33 cellular contexts compared by ENCODE assay signal in the genomic region with DNA sequence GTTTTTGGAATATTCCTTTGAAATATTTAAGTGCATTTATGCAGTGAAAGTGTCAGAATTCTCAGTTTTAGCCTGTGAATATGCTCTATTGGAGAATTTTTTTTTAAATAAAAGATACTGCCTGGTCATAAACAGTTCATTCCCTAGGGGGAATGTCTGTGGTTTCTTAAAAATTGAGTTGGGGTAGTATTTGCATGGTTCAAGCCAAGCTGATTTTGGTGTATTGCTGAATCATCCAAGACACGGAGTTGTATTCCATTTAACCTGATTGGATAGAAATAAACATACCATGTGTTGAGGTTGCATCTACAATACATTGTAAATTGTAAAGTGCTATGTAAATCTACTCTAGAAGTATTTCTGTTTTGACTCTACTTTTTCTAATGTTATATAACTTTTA.
"Had no signal": no experiment of that assay in that cellular context is flagged by ENCODE, and none has a peak within 500 bp of the region (broad histone marks: within the 10 kb centered on the region; RNA-seq: fewer than 3 reads in every experiment).

No MANE protein-coding gene starts in this region.

- H3K36me3 ChIP-seq: MG63 had no signal

- H3K4me3 ChIP-seq: MG63, PC-9 had no signal

- ATAC-seq: activated CD8-positive, alpha-beta memory T cell treated with anti-CD3 and anti-CD28 coated beads, Interleukin-2, amount 10 ng/mL, durations not matched to agents 7 days and 5 days; activated naive CD8-positive, alpha-beta T cell treated with anti-CD3 and anti-CD28 coated beads, Interleukin-2, amount 50 U/mL, for 24 hours; Right ventricle myocardium inferior had no signal

- H2AFZ ChIP-seq: PC-9 had no signal

- H3K9me3 ChIP-seq: MG63 had no signal

- H3K27me3 ChIP-seq: MG63 had no signal

- DNase-seq: activated B cell treated with CpG ODN at 0.5 μM for 24 hours; activated CD4-positive, alpha-beta memory T cell treated with anti-CD3 and anti-CD28 coated beads, Interleukin-2, amount 10 ng/mL, durations not matched to agents 7 days and 5 days; activated CD4-positive, alpha-beta T cell treated with anti-CD3 and anti-CD28 coated beads for 48 hours; activated CD4-positive, CD25-positive, alpha-beta regulatory T cell treated with anti-CD3 and anti-CD28 coated beads, Interleukin-2, amount 50 U/mL, for 72 hours; activated CD8-positive, alpha-beta memory T cell treated with anti-CD3 and anti-CD28 coated beads for 24 hours; activated CD8-positive, alpha-beta memory T cell treated with anti-CD3 and anti-CD28 coated beads, Interleukin-2, amount 10 ng/mL, durations not matched to agents 7 days and 5 days; activated CD8-positive, alpha-beta memory T cell treated with anti-CD3 and anti-CD28 coated beads, Interleukin-2, amount 50 U/mL, for 48 hours; activated effector memory CD4-positive, alpha-beta T cell treated with Interleukin-2 at 50 U/mL for 16 hours; activated naive CD4-positive, alpha-beta T cell treated with anti-CD3 and anti-CD28 coated beads, Interleukin-2, amount 10 ng/mL, durations not matched to agents 7 days and 5 days; activated naive CD8-positive, alpha-beta T cell treated with anti-CD3 and anti-CD28 coated beads, Interleukin-2, amount 50 U/mL, for 24 hours; activated T-cell treated with anti-CD3 and anti-CD28 coated beads, Interleukin-2, amount 50 U/mL, for 48 hours; Karpas-422; KBM-7; MG63; NCI-H1048; NCI-H1105 treated with DMSO at 0.1 percent for 48 hours; NCI-H1436; NCI-H1694; NCI-H1930; NCI-H2081 treated with DMSO at 0.1 percent for 48 hours; NCI-H226; NCI-H524; NCI-H69; NK-92 treated with Interleukin-12 subunit alpha and Interleukin-12 subunit beta, amount 100 ng/mL, for 24 hours; PC-9; SIG-M5; SW 1271; T-helper 1 cell; T-helper 2 cell; T-helper 9 cell had no signal

- H3K27ac ChIP-seq: PC-9, RWPE1, VCaP had no signal

- H3K4me2 ChIP-seq: PC-9 had no signal
